16 cellular contexts compared by ENCODE assay signal in genomic region chr10:99858849-99859248, GRCh38.
"Had no signal": no experiment of that assay in that cellular context is flagged by ENCODE, and none has a peak within 500 bp of the region (broad histone marks: within the 10 kb centered on the region; RNA-seq: fewer than 3 reads in every experiment).

No MANE protein-coding gene starts in this region.

- H3K4me3 ChIP-seq: coronary artery, hepatocyte, sigmoid colon, skin epidermis had no signal

- FAIRE-seq: urothelium cell line had no signal

- H3K9me3 ChIP-seq: sigmoid colon had no signal

- H3K9me3 Mint-ChIP-seq: natural killer cell, type B pancreatic cell had no signal

- DNase-seq: effector CD4-positive, alpha-beta T cell; foreskin melanocyte; head of caudate nucleus; left colon; mammary epithelial cell; natural killer cell; occipital lobe; sigmoid colon; stimulated activated CD4-positive, alpha-beta T cell treated with anti-CD3 and anti-CD28 coated beads, Interleukin-2, amount 100 ng/mL, for 24 hours; stimulated activated CD4-positive, alpha-beta T cell treated with anti-CD3 and anti-CD28 coated beads, Interleukin-4, amount 100 ng/mL, for 4 hours; stimulated activated naive CD4-positive, alpha-beta T cell had no signal

- H3K27me3 Mint-ChIP-seq: type B pancreatic cell had no signal

- H3K4me1 Mint-ChIP-seq: natural killer cell had no signal

- H3K27me3 ChIP-seq: hepatocyte, sigmoid colon had no signal

- H3K79me2 ChIP-seq: hepatocyte had no signal

- H3K36me3 ChIP-seq: sigmoid colon had no signal

- H2AFZ ChIP-seq: hepatocyte had no signal

- H3K36me3 Mint-ChIP-seq: natural killer cell, type B pancreatic cell had no signal

- ATAC-seq: natural killer cell had no signal

- H3K4me1 ChIP-seq: sigmoid colon had no signal

- H3K27ac ChIP-seq: coronary artery, hepatocyte, sigmoid colon, skin epidermis had no signal

- H3K4me2 ChIP-seq: hepatocyte had no signal

- H3K4me3 Mint-ChIP-seq: natural killer cell, type B pancreatic cell had no signal

- H3K27ac Mint-ChIP-seq: natural killer cell, type B pancreatic cell had no signal
